In the genomic region with DNA sequence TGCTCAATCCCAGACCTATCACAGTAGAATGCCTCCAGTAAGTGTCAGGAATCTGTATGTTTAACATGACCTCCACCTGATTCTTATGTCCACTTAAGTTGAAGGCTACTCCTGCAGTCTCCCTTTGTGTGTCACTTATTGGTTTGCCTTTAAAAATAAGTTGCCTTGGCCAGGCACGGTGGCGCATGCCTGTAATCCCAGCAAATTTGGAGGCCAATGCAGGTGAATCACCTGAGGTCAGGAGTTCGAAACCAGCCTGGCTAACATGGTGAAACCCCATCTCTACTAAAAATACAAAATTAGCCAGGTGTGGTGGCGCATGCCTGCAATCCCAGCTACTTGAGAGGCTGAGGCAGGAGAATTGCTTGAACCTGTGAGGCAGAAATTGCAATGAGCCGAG, we compare ENCODE assay signal across 5 cellular contexts.
DNase-seq lines count a peak whose midpoint lies in the region; ATAC-seq and TF ChIP-seq lines count a peak whose summit lies in the region.
"Not testable (repeated sequence)": the region's sequence is repeated elsewhere in the genome, so short reads cannot be mapped to it uniquely, and the experiment has no call there.

No MANE protein-coding gene starts in this region.

- DNase-seq in HL-60 (ENCODE audit: low read depth in 1 of 2, low spot score in 1 of 2), result not testable (repeated sequence)
- peak in 3 of 4 experiments; percentile 19 to 43 (median 20) for DNase-seq in activated CD4-positive, CD25-positive, alpha-beta regulatory T cell (lab: John Stamatoyannopoulos, UW)
- peak; percentile 6 for DNase-seq in stimulated activated naive CD4-positive, alpha-beta T cell treated with Interleukin-2 at 50 U/mL for 16 hours (lab: John Stamatoyannopoulos, UW)

- ATAC-seq in GM21737 (IDR thresholded peaks at IDR 0.05; ENCODE audit: unreplicated experiment) (peak; percentile 81), HG03196 (IDR thresholded peaks at IDR 0.05; ENCODE audit: unreplicated experiment) (peak; percentile 51)

- not testable (repeated sequence) for TF ChIP-seq CTCF in HL-60 (IDR thresholded peaks at IDR 0.05; ENCODE audit: insufficient read depth, low read length)

- H3K27ac ChIP-seq in HL-60 (replicated peaks), result peak overlapping the region; percentile 94

- not testable (repeated sequence) for H3K27me3 ChIP-seq in HL-60 (ENCODE audit: insufficient read depth, poor library complexity, severe bottlenecking)

- not testable (repeated sequence) for H3K4me3 ChIP-seq in HL-60 (replicated peaks; ENCODE audit: insufficient read depth, low read length)
